Comparison of ENCODE assay signal across 24 cellular contexts in genomic region chr9:83240671-83241070, GRCh38.
"Had no signal": no experiment of that assay in that cellular context is flagged by ENCODE, and none has a peak within 500 bp of the region (broad histone marks: within the 10 kb centered on the region; RNA-seq: fewer than 3 reads in every experiment).

No MANE protein-coding gene starts in this region.

- H3K36me3 Mint-ChIP-seq: mesothelial cell of epicardium; natural killer cell treated with Interleukin-12 subunit alpha and Interleukin-12 subunit beta and Interleukin-15 and Interleukin-18, amount 100 ng/mL, for 72 hours; stimulated activated memory B cell treated with anti-CD40 and anti-IgM and Interleukin-4, amounts not matched to agents 10 μg/mL and 1 μg/mL and 100 μg/mL, for 72 hours had no signal

- H3K4me3 Mint-ChIP-seq: effector memory CD8-positive, alpha-beta T cell; mesothelial cell of epicardium; naive B cell; natural killer cell treated with Interleukin-12 subunit alpha and Interleukin-12 subunit beta and Interleukin-15 and Interleukin-18, amount 100 ng/mL, for 72 hours; neural crest cell; stimulated activated memory B cell treated with anti-CD40 and anti-IgM and Interleukin-4, amounts not matched to agents 10 μg/mL and 1 μg/mL and 100 μg/mL, for 72 hours had no signal

- H3K9me3 Mint-ChIP-seq: mesothelial cell of epicardium; stimulated activated memory B cell treated with anti-CD40 and anti-IgM and Interleukin-4, amounts not matched to agents 10 μg/mL and 1 μg/mL and 100 μg/mL, for 72 hours had no signal

- H3K36me3 ChIP-seq: esophagus squamous epithelium, pancreas, sigmoid colon, thoracic aorta had no signal

- H3K27me3 Mint-ChIP-seq: naive B cell; stimulated activated memory B cell treated with anti-CD40 and anti-IgM and Interleukin-4, amounts not matched to agents 10 μg/mL and 1 μg/mL and 100 μg/mL, for 72 hours had no signal

- H3K27me3 ChIP-seq: esophagus squamous epithelium, neutrophil, pancreas, sigmoid colon, tibial nerve, upper lobe of left lung had no signal

- ATAC-seq: effector memory CD8-positive, alpha-beta T cell; left lobe of liver; mucosa of descending colon; natural killer cell treated with Interleukin-12 subunit alpha and Interleukin-12 subunit beta and Interleukin-15 and Interleukin-18, amount 100 ng/mL, for 72 hours; pancreas; stimulated activated memory B cell treated with anti-CD40 and anti-IgM and Interleukin-4, amounts not matched to agents 10 μg/mL and 1 μg/mL and 100 μg/mL, for 72 hours; stimulated activated naive CD8-positive, alpha-beta T cell treated with anti-CD3 and anti-CD28 coated beads, Interleukin-15, Interleukin-2, amounts not matched to agents 100 U/mL and 50 U/mL, for 24 hours had no signal

- H3K9me3 ChIP-seq: esophagus squamous epithelium, mucosa of descending colon, neutrophil, pancreas, sigmoid colon, thoracic aorta, upper lobe of left lung had no signal

- DNase-seq: cortex of kidney; effector memory CD8-positive, alpha-beta T cell; erythroblast; esophagus squamous epithelium; foreskin melanocyte; head of caudate nucleus; mesenchymal stem cell; mucosa of descending colon; naive B cell; pancreas; retina; sigmoid colon; stimulated activated CD4-positive, alpha-beta T cell treated with anti-CD3 and anti-CD28 coated beads, Interleukin-4, amount 100 ng/mL, for 4 hours; stimulated activated naive CD8-positive, alpha-beta T cell treated with anti-CD3 and anti-CD28 coated beads, Interleukin-15, Interleukin-2, amounts not matched to agents 100 U/mL and 50 U/mL, for 24 hours; substantia nigra; upper lobe of left lung had no signal

- H3K27ac ChIP-seq: esophagus squamous epithelium, neutrophil, pancreas, sigmoid colon, thoracic aorta, tibial nerve, upper lobe of left lung had no signal

- H3K27ac Mint-ChIP-seq: effector memory CD8-positive, alpha-beta T cell; mesothelial cell of epicardium; naive B cell; natural killer cell treated with Interleukin-12 subunit alpha and Interleukin-12 subunit beta and Interleukin-15 and Interleukin-18, amount 100 ng/mL, for 72 hours; stimulated activated memory B cell treated with anti-CD40 and anti-IgM and Interleukin-4, amounts not matched to agents 10 μg/mL and 1 μg/mL and 100 μg/mL, for 72 hours had no signal

- H3K4me3 ChIP-seq: esophagus squamous epithelium, mucosa of descending colon, pancreas, sigmoid colon, thoracic aorta, tibial nerve, upper lobe of left lung had no signal

- H3K4me1 Mint-ChIP-seq: naive B cell; neural crest cell; stimulated activated memory B cell treated with anti-CD40 and anti-IgM and Interleukin-4, amounts not matched to agents 10 μg/mL and 1 μg/mL and 100 μg/mL, for 72 hours had no signal

- H3K4me1 ChIP-seq: sigmoid colon had no signal
